ENCODE assay signal across 8 cellular contexts in the genomic region with DNA sequence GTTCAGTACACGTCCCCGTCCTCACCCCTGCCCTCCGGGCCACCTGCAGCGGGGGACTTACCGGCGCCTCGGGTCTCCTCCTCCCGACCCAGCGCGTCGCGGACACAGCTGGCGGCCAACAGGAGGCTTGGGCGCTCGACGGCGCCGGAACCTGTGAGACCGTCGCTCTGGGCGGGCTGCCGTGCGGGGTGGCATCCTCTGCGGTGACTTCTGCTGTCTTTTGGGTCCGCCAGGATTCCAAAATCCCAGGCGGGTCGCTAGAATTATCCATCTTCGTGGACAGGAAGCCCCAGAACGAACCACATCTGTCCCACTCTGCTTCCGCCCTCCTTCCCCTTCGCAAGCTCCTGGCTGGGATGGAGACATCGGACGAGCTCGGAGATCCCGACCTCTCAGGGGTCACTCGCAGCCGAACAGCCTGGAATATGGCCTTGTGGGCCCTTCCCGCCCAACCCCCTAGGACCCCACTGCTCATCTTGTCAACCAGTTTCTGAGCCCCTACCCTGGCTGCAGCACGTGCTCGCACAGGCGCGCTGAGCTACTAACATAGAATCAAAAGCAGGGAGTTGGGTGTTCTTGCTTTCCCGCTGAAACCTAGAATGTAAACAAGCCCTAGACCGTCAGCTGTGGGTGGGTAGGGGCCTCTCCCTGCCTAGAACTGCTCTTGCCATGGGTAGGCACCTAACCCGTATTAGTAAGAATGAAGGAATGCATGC. TPM values are rescaled to one million over a fixed set of nuclear protein-coding genes. Genes with fewer than 3 reads are reported as not detected.
DNase-seq lines count a peak whose midpoint lies in the region; ATAC-seq and TF ChIP-seq lines count a peak whose summit lies in the region.

No MANE protein-coding gene starts in this region.

- peaks cover 13% of the 10 kb centered on the region for H3K27me3 Mint-ChIP-seq in T-helper 17 cell
- H3K27me3 Mint-ChIP-seq in endodermal cell (ENCODE audit: insufficient read depth): peaks cover 59% of the 10 kb centered on the region
- H3K27me3 Mint-ChIP-seq in nephron (ENCODE audit: low read depth): peaks cover 29% of the 10 kb centered on the region

- H3K9me3 ChIP-seq in T-helper 17 cell (ENCODE audit: control insufficient read depth, low read length, poor library complexity, severe bottlenecking): no peaks in the 10 kb centered on the region
- H3K9me3 ChIP-seq in endodermal cell (ENCODE audit: control insufficient read depth, low read length): no peaks in the 10 kb centered on the region

- peak; percentile 5 for ATAC-seq in GM18873 (IDR thresholded peaks at IDR 0.05; ENCODE audit: low FRiP score, unreplicated experiment)
- ATAC-seq in HG02938 (IDR thresholded peaks at IDR 0.05; ENCODE audit: unreplicated experiment): peak; percentile 26
- no peak for ATAC-seq in T-helper 17 cell

- H3K9ac ChIP-seq in endodermal cell (ENCODE audit: extremely low read depth, low read length, poor library complexity, severe bottlenecking): peak overlapping the region; percentile 51

- no peak overlapping the region for H3K27ac ChIP-seq in endodermal cell (ENCODE audit: low read depth, low read length)

- H3K9me3 Mint-ChIP-seq in endodermal cell (no peaks in the 10 kb centered on the region), nephron (no peaks in the 10 kb centered on the region)

- WGBS in endodermal cell (ENCODE audit: insufficient coverage in 1 of 2, insufficient read length in 1 of 2), 2 experiments: 34 to 35% methylated on average over 10 to 45 of the region's 45 CpGs

- peak overlapping the region; percentile 93 for H3K4me3 ChIP-seq in endodermal cell (ENCODE audit: low read length)

- H3K36me3 ChIP-seq in endodermal cell (ENCODE audit: control insufficient read depth, insufficient read depth, low read length): no peaks in the 10 kb centered on the region

- DNase-seq in T-helper 17 cell: peak in 2 of 3 donors; percentile 16 to 18
- peak; percentile 70 for DNase-seq in endodermal cell
- no peak for DNase-seq in hippocampal formation (lab: John Stamatoyannopoulos, UW)
- DNase-seq in NCI-H2081 (lab: John Stamatoyannopoulos, UW): no peak
- DNase-seq in NCI-H1092 (lab: John Stamatoyannopoulos, UW): no peak

- no peak for TF ChIP-seq CTCF in endodermal cell (conservative IDR thresholded peaks at IDR 0.05)
- TF ChIP-seq CTCF in nephron (IDR thresholded peaks at IDR 0.05; ENCODE audit: unreplicated experiment in 3 of 3): peak in 1 of 3 experiments; percentile 1

- H3K4me3 Mint-ChIP-seq in T-helper 17 cell (peak overlapping the region; percentile 91), endodermal cell (peak overlapping the region; percentile 71), nephron (peak overlapping the region; percentile 91 to 93 (median 92))

- H3K36me3 Mint-ChIP-seq in T-helper 17 cell (ENCODE audit: low read depth): no peaks in the 10 kb centered on the region
- no peaks in the 10 kb centered on the region for H3K36me3 Mint-ChIP-seq in endodermal cell (ENCODE audit: low read depth)
- no peaks in the 10 kb centered on the region for H3K36me3 Mint-ChIP-seq in nephron (ENCODE audit: low read depth)

- H3K4me1 Mint-ChIP-seq in T-helper 17 cell (peaks cover 21% of the 10 kb centered on the region), endodermal cell (peaks cover 19% of the 10 kb centered on the region), nephron (peaks cover 24% of the 10 kb centered on the region)

- H3K27ac Mint-ChIP-seq in T-helper 17 cell: peak overlapping the region; percentile 37
- H3K27ac Mint-ChIP-seq in endodermal cell: peak overlapping the region; percentile 78
- H3K27ac Mint-ChIP-seq in nephron: peak overlapping the region in 2 of 3 experiments; percentile 48 to 53

- peaks cover 13% of the 10 kb centered on the region for H3K27me3 ChIP-seq in endodermal cell (ENCODE audit: control insufficient read depth, insufficient read depth, low read length, poor library complexity, severe bottlenecking)

- peaks cover 13% of the 10 kb centered on the region for H3K4me1 ChIP-seq in endodermal cell (ENCODE audit: control insufficient read depth, insufficient read depth, low read length)

RNA-seq across cellular contexts. Expression of a gene that starts 0.9 kb away (rescaled TPM):
- total RNA-seq in T-helper 17 cell (1 to 10 TPM; 6.6 to 8.4 TPM), endodermal cell (10 to 100 TPM in 1 of 2 donors, 1 to 10 TPM in 1; 4.4 to 11.3 TPM)
- polyA plus RNA-seq in endodermal cell (2013, experiment 1 of 2): 6.3 TPM
- polyA plus RNA-seq in endodermal cell (2013, experiment 2 of 2): 5.6 TPM

RNA-seq across cellular contexts. Expression of a gene that starts 42.0 kb away (rescaled TPM):
- total RNA-seq in T-helper 17 cell (1 to 10 TPM; 5.2 to 5.6 TPM), endodermal cell (1 to 10 TPM in 1 of 2 donors, under 1 TPM in 1; 0.86 to 9.4 TPM)
- not detected for polyA plus RNA-seq in endodermal cell (2013, experiment 1 of 2)
- not detected for polyA plus RNA-seq in endodermal cell (2013, experiment 2 of 2)

Comparison
In these comparisons a context has a peak if more than half of its experiments do, and no peak if none do; other contexts are left out.
1. DNase-seq: peak in T-helper 17 cell (2 of 3) and endodermal cell (single experiment); none in hippocampal formation (0 of 2), NCI-H2081 (0 of 2) and NCI-H1092 (single experiment).
2. Peak in every context shown above with its lines, with median percentiles within 50 percentile points of each other: H3K27ac Mint-ChIP-seq and H3K4me3 Mint-ChIP-seq.